Comparison of ENCODE assay signal across 22 cellular contexts in genomic region chrX:50180073-50180940, GRCh38. TPM values are rescaled to one million over a fixed set of nuclear protein-coding genes. Genes with fewer than 3 reads are reported as not detected.
A peak's percentile ranks its signal among the peaks of the same experiment; 100 is the strongest.
DNase-seq lines count a peak whose midpoint lies in the region; ATAC-seq, FAIRE-seq and TF ChIP-seq lines count a peak whose summit lies in the region.
"Had no signal": no experiment of that assay in that cellular context is flagged by ENCODE, and none has a peak within 500 bp of the region (broad histone marks: within the 10 kb centered on the region; RNA-seq: fewer than 3 reads in every experiment).

No MANE protein-coding gene starts in this region.

- no peak overlapping the region for H4K5ac ChIP-seq in H1 (ENCODE audit: insufficient read length, low read depth, low read length)

- no peaks in the 10 kb centered on the region for H3K4me1 Mint-ChIP-seq in activated CD8-positive, alpha-beta T cell treated with anti-CD3 and anti-CD28 coated beads, Interleukin-2, amount 10 ng/mL, durations not matched to agents 7 days and 5 days (ENCODE audit: low read depth)
- H3K4me1 Mint-ChIP-seq: activated CD4-positive, alpha-beta T cell treated with anti-CD3 and anti-CD28 coated beads, Interleukin-2, amount 10 ng/mL, durations not matched to agents 7 days and 5 days; neural progenitor cell had no signal

- H3K79me1 ChIP-seq in H1 (ENCODE audit: low read depth, low read length), result no peaks in the 10 kb centered on the region

- H3K9me3 ChIP-seq in MM.1S (replicated peaks; ENCODE audit: insufficient read depth, low read length), result no peaks in the 10 kb centered on the region
- no peaks in the 10 kb centered on the region for H3K9me3 ChIP-seq in H1 (ENCODE audit: insufficient read depth in 2 of 2, low read depth in 1 of 2, low read length in 1 of 2)
- H3K9me3 ChIP-seq in mucosa of descending colon, result no peaks in the 10 kb centered on the region
- no peaks in the 10 kb centered on the region for H3K9me3 ChIP-seq in esophagus squamous epithelium
- H3K9me3 ChIP-seq: spleen, vagina had no signal

- H3K79me2 ChIP-seq in MM.1S (ENCODE audit: low read length) (no peaks in the 10 kb centered on the region), H1 (ENCODE audit: control insufficient read depth in 1 of 2, insufficient read depth in 2 of 2, low read length in 2 of 2) (no peaks in the 10 kb centered on the region)

- no peak for TF ChIP-seq RAD21 in H1 (IDR thresholded peaks at IDR 0.05 in 1 of 2, conservative IDR thresholded peaks at IDR 0.05 in 1 of 2; ENCODE audit: low read depth in 2 of 2, low read length in 2 of 2)

- H3K9me3 Mint-ChIP-seq in activated CD8-positive, alpha-beta T cell treated with anti-CD3 and anti-CD28 coated beads, Interleukin-2, amount 10 ng/mL, durations not matched to agents 7 days and 5 days (ENCODE audit: insufficient read depth), result no peaks in the 10 kb centered on the region
- H3K9me3 Mint-ChIP-seq: activated CD4-positive, alpha-beta T cell treated with anti-CD3 and anti-CD28 coated beads, Interleukin-2, amount 10 ng/mL, durations not matched to agents 7 days and 5 days; neural progenitor cell had no signal

- CTCF ChIA-PET in H1 (lab: Charles Lee; ENCODE audit: partially characterized antibody), result interaction anchor here (0.6 to 1.3 kb wide), 2 partner anchors 11 to 332 kb away, joined by 3 read pairs; no protein-coding TSS in a partner anchor
- CTCF ChIA-PET in activated CD8-positive, alpha-beta T cell treated with anti-CD3 and anti-CD28 coated beads, Interleukin-2, amount 10 ng/mL, durations not matched to agents 7 days and 5 days (lab: Charles Lee), result interaction anchor here (0.7 kb wide), 1 partner anchor 25 kb away, joined by 3 read pairs; the partner anchor contains the start of gene CCNB3

- FAIRE-seq in H1 (lab: Jason Lieb, UNC), result no peak
- FAIRE-seq: G401.6 had no signal

- H4K8ac ChIP-seq in H1 (ENCODE audit: extremely low read depth, insufficient read depth, low read length), result no peak overlapping the region

- DNase-seq in MM.1S, result peak; percentile 50
- no peak for DNase-seq in H1 (ENCODE audit: low read depth in 1 of 2, low spot score in 2 of 2)
- DNase-seq in mucosa of descending colon, result peak in 1 of 3 donors; percentile 37
- no peak for DNase-seq in esophagus squamous epithelium (lab: John Stamatoyannopoulos, UW)
- no peak for DNase-seq in DMS79 (lab: John Stamatoyannopoulos, UW)
- no peak for DNase-seq in activated CD8-positive, alpha-beta T cell treated with anti-CD3 and anti-CD28 coated beads, Interleukin-2, amount 10 ng/mL, durations not matched to agents 7 days and 5 days
- DNase-seq in central memory CD4-positive, alpha-beta T cell, result no peak
- DNase-seq: activated CD4-positive, alpha-beta T cell treated with anti-CD3 and anti-CD28 coated beads, Interleukin-2, amount 10 ng/mL, durations not matched to agents 7 days and 5 days; activated naive CD4-positive, alpha-beta T cell; aorta; COR-L47; NCI-H1092; NCI-H2107; NCI-H69; spleen; stimulated activated CD8-positive, alpha-beta memory T cell treated with anti-CD3 and anti-CD28 coated beads, Interleukin-4, amount 100 ng/mL, for 48 hours had no signal

- H3K36me3 Mint-ChIP-seq in activated CD8-positive, alpha-beta T cell treated with anti-CD3 and anti-CD28 coated beads, Interleukin-2, amount 10 ng/mL, durations not matched to agents 7 days and 5 days (ENCODE audit: low read depth), result no peaks in the 10 kb centered on the region
- H3K36me3 Mint-ChIP-seq: neural progenitor cell had no signal

- H3K27me3 Mint-ChIP-seq in activated CD8-positive, alpha-beta T cell treated with anti-CD3 and anti-CD28 coated beads, Interleukin-2, amount 10 ng/mL, durations not matched to agents 7 days and 5 days (ENCODE audit: low read depth), result no peaks in the 10 kb centered on the region
- H3K27me3 Mint-ChIP-seq: activated CD4-positive, alpha-beta T cell treated with anti-CD3 and anti-CD28 coated beads, Interleukin-2, amount 10 ng/mL, durations not matched to agents 7 days and 5 days had no signal

- H3K14ac ChIP-seq in H1 (ENCODE audit: insufficient read length), result no peak overlapping the region

- H2BK12ac ChIP-seq in H1 (ENCODE audit: low read depth, low read length), result no peak overlapping the region

- H2BK15ac ChIP-seq in H1 (ENCODE audit: low read length), result no peak overlapping the region

- H4K20me1 ChIP-seq in MM.1S (ENCODE audit: insufficient read depth, low read length) (no peaks in the 10 kb centered on the region), H1 (replicated peaks in 1 of 2; ENCODE audit: control insufficient read depth in 1 of 2, insufficient read depth in 2 of 2, low read length in 2 of 2) (no peaks in the 10 kb centered on the region)

- no peak overlapping the region for H3K27ac Mint-ChIP-seq in activated CD8-positive, alpha-beta T cell treated with anti-CD3 and anti-CD28 coated beads, Interleukin-2, amount 10 ng/mL, durations not matched to agents 7 days and 5 days
- H3K27ac Mint-ChIP-seq: activated CD4-positive, alpha-beta T cell treated with anti-CD3 and anti-CD28 coated beads, Interleukin-2, amount 10 ng/mL, durations not matched to agents 7 days and 5 days; neural progenitor cell had no signal

- H3F3A ChIP-seq in MM.1S (ENCODE audit: insufficient read depth, low read length), result 0 out of 2 replicates have a peak, but pooled peaks cover 4% of the 10 kb centered on the region

- H3K4me3 ChIP-seq in MM.1S (ENCODE audit: low read length), result peak overlapping the region; percentile 44; the same call in 1 of the 2 replicates
- H3K4me3 ChIP-seq in H1 (ENCODE audit: extremely low read depth in 1 of 4, insufficient read depth in 2 of 4, low read depth in 3 of 4, low read length in 4 of 4), result no peak overlapping the region
- no peak overlapping the region for H3K4me3 ChIP-seq in mucosa of descending colon
- no peak overlapping the region for H3K4me3 ChIP-seq in esophagus squamous epithelium
- H3K4me3 ChIP-seq: neural progenitor cell, spleen, vagina had no signal

- 87% methylated on average over 3 of the region's 10 CpGs; no CpG with 5 or more reads in 1 of the 2 experiments for WGBS in H1 (ENCODE audit: extremely low coverage in 1 of 2, insufficient coverage in 1 of 2, insufficient read length in 1 of 2, insufficient replicate concordance in 2 of 2, low coverage in 1 of 2, low lambda C conversion rate in 2 of 2, missing lambda C conversion rate in 1 of 2), 2 experiments
- 52 to 67% methylated on average over 2 to 10 of the region's 10 CpGs for WGBS in esophagus squamous epithelium, 2 donors

- H3K27ac ChIP-seq in MM.1S (ENCODE audit: low read length) (peak overlapping the region; percentile 77; the same call in 1 of the 2 replicates), H1 (ENCODE audit: low read depth, low read length) (no peak overlapping the region), esophagus squamous epithelium (no peak overlapping the region)
- H3K27ac ChIP-seq: neural progenitor cell, spleen, vagina had no signal

- TF ChIP-seq POLR2A in H1 (IDR thresholded peaks at IDR 0.05; ENCODE audit: control extremely low read depth in 1 of 2, low read depth in 2 of 2, low read length in 2 of 2) (no peak), esophagus squamous epithelium (IDR thresholded peaks at IDR 0.05) (no peak)

- H2BK5ac ChIP-seq in H1 (ENCODE audit: low read depth, low read length), result no peak overlapping the region

- H3K9me2 ChIP-seq in MM.1S (replicated peaks; ENCODE audit: insufficient read depth, low read length), result no peaks in the 10 kb centered on the region

- H4K91ac ChIP-seq in H1 (replicated peaks; ENCODE audit: insufficient read length, low read length), result no peak overlapping the region

- H3K27me3 ChIP-seq in MM.1S (replicated peaks; ENCODE audit: insufficient read depth, low read length) (no peaks in the 10 kb centered on the region), H1 (replicated peaks in 1 of 4; ENCODE audit: control insufficient read depth in 3 of 4, extremely low read depth in 1 of 4, insufficient read depth in 3 of 4, low read length in 3 of 4) (no peaks in the 10 kb centered on the region), esophagus squamous epithelium (no peaks in the 10 kb centered on the region)
- H3K27me3 ChIP-seq: neural progenitor cell, spleen, vagina had no signal

- POLR2A ChIA-PET in H1 (lab: Charles Lee; ENCODE audit: partially characterized antibody), result interaction anchor here (0.6 kb wide), 1 partner anchor 11 kb away, joined by 3 read pairs; no protein-coding TSS in a partner anchor
- POLR2A ChIA-PET in activated CD8-positive, alpha-beta T cell treated with anti-CD3 and anti-CD28 coated beads, Interleukin-2, amount 10 ng/mL, durations not matched to agents 7 days and 5 days (lab: Charles Lee), result no interaction called here

- no peak overlapping the region for H3K23ac ChIP-seq in H1 (ENCODE audit: insufficient read length)

- H3K9ac ChIP-seq in MM.1S (ENCODE audit: low read length) (peak overlapping the region; percentile 41; the same call in 1 of the 2 replicates), H1 (replicated peaks in 1 of 4; ENCODE audit: extremely low read depth in 1 of 4, low read depth in 3 of 4, low read length in 3 of 4) (no peak overlapping the region)
- H3K9ac ChIP-seq: neural progenitor cell had no signal

- H3K56ac ChIP-seq in H1 (replicated peaks; ENCODE audit: insufficient read length, low read depth, low read length), result no peak overlapping the region

- ATAC-seq in GM18502 (IDR thresholded peaks at IDR 0.05; ENCODE audit: poor library complexity, unreplicated experiment), result peak; percentile 71
- peak; percentile 67 for ATAC-seq in mucosa of descending colon
- no peak for ATAC-seq in activated CD8-positive, alpha-beta T cell treated with anti-CD3 and anti-CD28 coated beads, Interleukin-2, amount 10 ng/mL, durations not matched to agents 7 days and 5 days

- H2BK20ac ChIP-seq in H1 (ENCODE audit: low read length), result no peak overlapping the region

- H3K4me3 Mint-ChIP-seq in activated CD8-positive, alpha-beta T cell treated with anti-CD3 and anti-CD28 coated beads, Interleukin-2, amount 10 ng/mL, durations not matched to agents 7 days and 5 days, result no peak overlapping the region
- H3K4me3 Mint-ChIP-seq: activated CD4-positive, alpha-beta T cell treated with anti-CD3 and anti-CD28 coated beads, Interleukin-2, amount 10 ng/mL, durations not matched to agents 7 days and 5 days; neural progenitor cell had no signal

- H3K4me1 ChIP-seq in MM.1S (ENCODE audit: low read length), result peaks cover 9% of the 10 kb centered on the region
- H3K4me1 ChIP-seq in H1 (replicated peaks in 1 of 4; ENCODE audit: control insufficient read depth in 3 of 4, insufficient read depth in 4 of 4, low read length in 3 of 4), result no peaks in the 10 kb centered on the region; a peak in 1 of 7 replicates
- H3K4me1 ChIP-seq in mucosa of descending colon (ENCODE audit: low read depth), result no peaks in the 10 kb centered on the region
- H3K4me1 ChIP-seq in esophagus squamous epithelium, result no peaks in the 10 kb centered on the region
- H3K4me1 ChIP-seq: neural progenitor cell, spleen, vagina had no signal

- H2AK5ac ChIP-seq in H1 (ENCODE audit: low read depth, low read length), result no peak overlapping the region

- H2BK120ac ChIP-seq in H1 (replicated peaks; ENCODE audit: low read depth, low read length), result no peak overlapping the region

- no peak for TF ChIP-seq EP300 in H1 (IDR thresholded peaks at IDR 0.05; ENCODE audit: borderline replicate concordance in 1 of 2, low read depth in 2 of 2, low read length in 2 of 2)

- intact Hi-C loops in mucosa of descending colon (cut with DNase I, micrococcal nuclease) (no loop called here), esophagus squamous epithelium (cut with DNase I) (no loop called here)

- no peaks in the 10 kb centered on the region for H3K36me3 ChIP-seq in MM.1S (replicated peaks; ENCODE audit: insufficient read depth, low read length)
- H3K36me3 ChIP-seq in H1 (ENCODE audit: control insufficient read depth in 2 of 4, insufficient read depth in 4 of 4, low read length in 3 of 4), result no peaks in the 10 kb centered on the region
- H3K36me3 ChIP-seq in mucosa of descending colon (ENCODE audit: low read depth), result no peaks in the 10 kb centered on the region
- no peaks in the 10 kb centered on the region for H3K36me3 ChIP-seq in esophagus squamous epithelium
- H3K36me3 ChIP-seq: neural progenitor cell, spleen, vagina had no signal

- H3K4me2 ChIP-seq in MM.1S (ENCODE audit: low read depth, low read length) (peak overlapping the region; percentile 83), H1 (ENCODE audit: insufficient read depth in 1 of 2, low read depth in 2 of 2, low read length in 2 of 2) (no peak overlapping the region)
- H3K4me2 ChIP-seq: neural progenitor cell had no signal

- no peak overlapping the region for H3K4ac ChIP-seq in H1 (replicated peaks; ENCODE audit: insufficient read length, low read depth, low read length)

- H3K23me2 ChIP-seq in H1 (ENCODE audit: low read depth, low read length), result no peaks in the 10 kb centered on the region

- H3K18ac ChIP-seq in H1 (ENCODE audit: extremely low read depth, low read length), result no peak overlapping the region

- H2AFZ ChIP-seq in MM.1S (ENCODE audit: low read length) (peak overlapping the region; percentile 65), H1 (ENCODE audit: low read length) (no peak overlapping the region)
- H2AFZ ChIP-seq: neural progenitor cell had no signal

- TF ChIP-seq CTCF in MM.1S (IDR thresholded peaks at IDR 0.05; ENCODE audit: low read length), result no peak
- no peak for TF ChIP-seq CTCF in H1 (IDR thresholded peaks at IDR 0.05; ENCODE audit: control extremely low read depth in 1 of 3, insufficient read depth in 1 of 3, low read depth in 1 of 3, low read length in 3 of 3)
- no peak for TF ChIP-seq CTCF in mucosa of descending colon (IDR thresholded peaks at IDR 0.05)
- TF ChIP-seq CTCF in esophagus squamous epithelium (IDR thresholded peaks at IDR 0.05), result no peak

RNA-seq across cellular contexts. Expression of gene AKAP4, which starts 20.5 kb away (rescaled TPM):
- total RNA-seq in H1 (2021; fragmentation: NEBNext Ultra II Directional; extraction: Animal tissue kit (Norgen Biotek cat#: 25700)), result not detected in 2 replicates
- not detected in 2 replicates for polyA plus RNA-seq in H1 (2011; rRNA removed)
- not detected for polyA plus RNA-seq in H1 (2011; cell fraction: cytosol; rRNA removed)
- polyA plus RNA-seq in H1 (2011; cell fraction: nucleus; rRNA removed), result not detected
- polyA plus RNA-seq in H1 (2012, experiment 1 of 2), result not detected in 4 replicates
- polyA plus RNA-seq in H1 (2012, experiment 2 of 2), result 0.55 TPM
- not detected for polyA plus RNA-seq in H1 (2013, experiment 1 of 2)
- not detected for polyA plus RNA-seq in H1 (2013, experiment 2 of 2)
- not detected in 2 replicates for polyA minus RNA-seq in H1 (2011; rRNA and poly(A)+ RNA removed)
- polyA minus RNA-seq in H1 (2011; cell fraction: cytosol; rRNA and poly(A)+ RNA removed), result not detected
- not detected for polyA minus RNA-seq in H1 (2011; cell fraction: nucleus; rRNA and poly(A)+ RNA removed)
- total RNA-seq in mucosa of descending colon (not detected), esophagus squamous epithelium (not detected)
- not detected for total RNA-seq in activated CD8-positive, alpha-beta T cell treated with anti-CD3 and anti-CD28 coated beads, Interleukin-2, amount 10 ng/mL, durations not matched to agents 7 days and 5 days
- total RNA-seq: activated CD4-positive, alpha-beta T cell treated with anti-CD3 and anti-CD28 coated beads, Interleukin-2, amount 10 ng/mL, durations not matched to agents 7 days and 5 days; aorta; kidney epithelial cell; mononuclear cell; spleen; vagina had no signal
- polyA plus RNA-seq: aorta, spleen had no signal

RNA-seq across cellular contexts. Expression of gene CCNB3, which starts 24.3 kb away (rescaled TPM):
- total RNA-seq in H1 (2021; fragmentation: NEBNext Ultra II Directional; extraction: Animal tissue kit (Norgen Biotek cat#: 25700)), result 0.09 TPM in 1 of 2 replicates, not detected in the other
- polyA plus RNA-seq in H1 (2011; rRNA removed), result 0.30 and 0.31 TPM in 2 replicates
- 0.25 TPM for polyA plus RNA-seq in H1 (2011; cell fraction: cytosol; rRNA removed)
- polyA plus RNA-seq in H1 (2011; cell fraction: nucleus; rRNA removed), result 0.23 TPM
- 0.12 to 0.97 TPM (median 0.70 TPM) in 4 replicates for polyA plus RNA-seq in H1 (2012, experiment 1 of 2)
- polyA plus RNA-seq in H1 (2012, experiment 2 of 2), result not detected
- polyA plus RNA-seq in H1 (2013, experiment 1 of 2), result 0.39 TPM
- 0.26 TPM for polyA plus RNA-seq in H1 (2013, experiment 2 of 2)
- 0.60 and 1.0 TPM in 2 replicates for polyA minus RNA-seq in H1 (2011; rRNA and poly(A)+ RNA removed)
- not detected for polyA minus RNA-seq in H1 (2011; cell fraction: cytosol; rRNA and poly(A)+ RNA removed)
- polyA minus RNA-seq in H1 (2011; cell fraction: nucleus; rRNA and poly(A)+ RNA removed), result 0.50 TPM
- total RNA-seq in mucosa of descending colon, result 1 to 10 TPM in 1 of 3 donors, under 1 TPM in 2; 0.60 to 1.8 (median 0.80) TPM
- total RNA-seq in esophagus squamous epithelium, result under 1 TPM; 0.32 to 0.57 (median 0.44) TPM
- total RNA-seq in activated CD8-positive, alpha-beta T cell treated with anti-CD3 and anti-CD28 coated beads, Interleukin-2, amount 10 ng/mL, durations not matched to agents 7 days and 5 days, result under 1 TPM; 0.21 to 0.76 TPM
- polyA plus RNA-seq: aorta had no signal
